In genomic region chr11:64827451-64827839, GRCh38 we compare ENCODE assay signal across 28 cellular contexts.
"Had no signal": no experiment of that assay in that cellular context is flagged by ENCODE, and none has a peak within 500 bp of the region (broad histone marks: within the 10 kb centered on the region; RNA-seq: fewer than 3 reads in every experiment).

No MANE protein-coding gene starts in this region.

- ATAC-seq: heart right ventricle; left ventricle myocardium superior; lower lobe of right lung; natural killer cell treated with Interleukin-12 subunit alpha and Interleukin-12 subunit beta and Interleukin-15 and Interleukin-18, amount 100 ng/mL, for 72 hours; sciatic nerve; stimulated activated naive CD8-positive, alpha-beta T cell treated with anti-CD3 and anti-CD28 coated beads, Interleukin-15, amount 100 ng/mL, for 72 hours had no signal

- H3K4me3 ChIP-seq: coronary artery, esophagus squamous epithelium, heart right ventricle, lower lobe of right lung, right atrium auricular region, smooth muscle cell, thyroid gland had no signal

- H3K79me2 ChIP-seq: parathyroid adenoma had no signal

- H3K9me3 ChIP-seq: esophagus squamous epithelium, heart right ventricle, lower lobe of right lung, right atrium auricular region, thyroid gland had no signal

- H3K36me3 ChIP-seq: heart right ventricle, right atrium auricular region had no signal

- H3K4me1 ChIP-seq: esophagus squamous epithelium, heart right ventricle, lower lobe of right lung, parathyroid adenoma, right atrium auricular region, thyroid gland had no signal

- DNase-seq: dermis blood vessel endothelial cell; effector memory CD4-positive, alpha-beta T cell; erythroblast; esophagus squamous epithelium; foreskin melanocyte; glutamatergic neuron; heart right ventricle; hippocampal formation; immature natural killer cell; islet precursor cell; left ventricle myocardium superior; lower lobe of right lung; naive B cell; occipital lobe; stimulated activated CD4-positive, alpha-beta T cell treated with anti-CD3 and anti-CD28 coated beads, Interleukin-12 subunit alpha, Interleukin-12 subunit beta, amount 100 ng/mL, for 4 hours; stimulated activated CD4-positive, alpha-beta T cell treated with anti-CD3 and anti-CD28 coated beads, Interleukin-1b, Interleukin-23, amount 100 ng/mL, for 48 hours; stimulated activated CD4-positive, alpha-beta T cell treated with anti-CD3 and anti-CD28 coated beads, Interleukin-4, amount 100 ng/mL, for 1 hour; stimulated activated CD8-positive, alpha-beta memory T cell treated with anti-CD3 and anti-CD28 coated beads, Interleukin-4, amount 100 ng/mL, for 48 hours; stimulated activated naive CD4-positive, alpha-beta T cell; stimulated activated naive CD8-positive, alpha-beta T cell treated with anti-CD3 and anti-CD28 coated beads, Interleukin-15, amount 100 ng/mL, for 72 hours; thyroid gland; trophoblast cell had no signal

- H3K4me2 ChIP-seq: smooth muscle cell had no signal

- H3K27me3 ChIP-seq: esophagus squamous epithelium, heart right ventricle, right atrium auricular region, thyroid gland had no signal

- H3K27ac ChIP-seq: coronary artery, esophagus squamous epithelium, heart right ventricle, lower lobe of right lung, parathyroid adenoma, right atrium auricular region, thyroid gland had no signal

- H3K9ac ChIP-seq: parathyroid adenoma had no signal

- H2AFZ ChIP-seq: parathyroid adenoma had no signal
